ENCODE assay signal across 33 cellular contexts in the genomic region with DNA sequence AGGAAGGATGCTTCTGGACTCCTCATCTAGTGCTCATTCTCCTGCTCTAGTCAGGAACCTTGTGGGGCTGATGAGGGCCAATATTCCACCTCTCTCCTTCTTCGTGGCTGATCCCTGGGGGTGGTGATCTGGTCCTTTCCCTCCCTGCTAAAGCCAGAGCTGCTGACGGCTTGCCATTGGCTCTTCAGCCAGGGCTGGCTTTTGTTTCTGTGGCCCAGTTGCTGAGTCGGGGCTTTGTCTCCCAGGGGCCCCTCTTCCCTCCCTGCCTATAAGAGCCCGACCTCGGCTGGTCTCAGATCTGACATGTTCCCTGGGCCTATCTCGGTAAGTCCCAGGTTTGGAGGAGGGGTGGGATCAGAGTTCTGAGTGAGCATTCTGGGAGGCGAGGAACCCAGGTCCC. TPM values are rescaled to one million over a fixed set of nuclear protein-coding genes. Genes with fewer than 3 reads are reported as not detected.
"Had no signal": no experiment of that assay in that cellular context is flagged by ENCODE, and none has a peak within 500 bp of the region (broad histone marks: within the 10 kb centered on the region; RNA-seq: fewer than 3 reads in every experiment).

TSS of gene CRYBA4 (plus strand) at position 301 of the 400 bp plus-strand sequence. CDS start 634 bp downstream, outside the sequence.

- ATAC-seq: activated naive CD4-positive, alpha-beta T cell treated with anti-CD3 and anti-CD28 coated beads, Interleukin-2, amount 50 U/mL, for 72 hours; activated T-cell treated with anti-CD3 and anti-CD28 coated beads, Interleukin-2, amount 50 U/mL, for 72 hours; foreskin keratinocyte; gastrocnemius medialis; heart left ventricle had no signal

- H3K27me3 Mint-ChIP-seq: activated naive CD8-positive, alpha-beta T cell treated with anti-CD3 and anti-CD28 coated beads, Interleukin-2, amount 10 ng/mL, durations not matched to agents 7 days and 5 days; activated T-cell treated with anti-CD3 and anti-CD28 coated beads, Interleukin-2, amount 50 U/mL, for 24 hours; central memory CD8-positive, alpha-beta T cell; dendritic cell treated with granulocyte-macrophage colony-stimulating factor and Interleukin-4, amounts not matched to agents 40 ng/mL and 50 ng/mL, for 4 days had no signal

- H3K4me3 ChIP-seq: ascending aorta, coronary artery, dorsolateral prefrontal cortex, esophagus muscularis mucosa, gastrocnemius medialis, heart left ventricle had no signal

- H3K36me3 ChIP-seq: ascending aorta, brain microvascular endothelial cell, esophagus muscularis mucosa, gastrocnemius medialis, heart left ventricle had no signal

- H3K4me3 Mint-ChIP-seq: activated CD4-positive, alpha-beta memory T cell treated with anti-CD3 and anti-CD28 coated beads, Interleukin-2, amount 10 ng/mL, durations not matched to agents 7 days and 5 days; activated CD4-positive, alpha-beta T cell treated with anti-CD3 and anti-CD28 coated beads, Interleukin-2, amount 10 ng/mL, durations not matched to agents 7 days and 5 days; activated naive CD4-positive, alpha-beta T cell treated with anti-CD3 and anti-CD28 coated beads, Interleukin-2, amount 10 ng/mL, durations not matched to agents 7 days and 5 days; activated naive CD8-positive, alpha-beta T cell treated with anti-CD3 and anti-CD28 coated beads, Interleukin-2, amount 10 ng/mL, durations not matched to agents 7 days and 5 days; activated T-cell treated with anti-CD3 and anti-CD28 coated beads, Interleukin-2, amount 50 U/mL, for 24 hours; activated T-cell treated with anti-CD3 and anti-CD28 coated beads, Interleukin-2, amount 50 U/mL, for 72 hours; central memory CD8-positive, alpha-beta T cell; dendritic cell treated with granulocyte-macrophage colony-stimulating factor and Interleukin-4, amounts not matched to agents 40 ng/mL and 50 ng/mL, for 4 days; T-helper 1 cell treated with Interleukin-12 subunit alpha and Interleukin-12 subunit beta and Interleukin-4 antibody, amounts not matched to agents 30 μg/mL and 1 μg/mL, for 36 hours; T-helper 2 cell treated with Interferon-gamma antibody and Interleukin-4, amounts not matched to agents 5 μg/mL and 100 μg/mL, for 36 hours had no signal

- H3K27ac ChIP-seq: ascending aorta, brain microvascular endothelial cell, coronary artery, dorsolateral prefrontal cortex, esophagus muscularis mucosa, foreskin keratinocyte, gastrocnemius medialis, heart left ventricle had no signal

- H3K27ac Mint-ChIP-seq: activated CD4-positive, alpha-beta T cell treated with anti-CD3 and anti-CD28 coated beads, Interleukin-2, amount 10 ng/mL, durations not matched to agents 7 days and 5 days; activated naive CD4-positive, alpha-beta T cell treated with anti-CD3 and anti-CD28 coated beads, Interleukin-2, amount 10 ng/mL, durations not matched to agents 7 days and 5 days; activated naive CD8-positive, alpha-beta T cell treated with anti-CD3 and anti-CD28 coated beads, Interleukin-2, amount 10 ng/mL, durations not matched to agents 7 days and 5 days; activated T-cell treated with anti-CD3 and anti-CD28 coated beads, Interleukin-2, amount 50 U/mL, for 24 hours; activated T-cell treated with anti-CD3 and anti-CD28 coated beads, Interleukin-2, amount 50 U/mL, for 72 hours; dendritic cell treated with granulocyte-macrophage colony-stimulating factor and Interleukin-4, amounts not matched to agents 40 ng/mL and 50 ng/mL, for 4 days; T-helper 1 cell treated with Interleukin-12 subunit alpha and Interleukin-12 subunit beta and Interleukin-4 antibody, amounts not matched to agents 30 μg/mL and 1 μg/mL, for 36 hours; T-helper 2 cell treated with Interferon-gamma antibody and Interleukin-4, amounts not matched to agents 5 μg/mL and 100 μg/mL, for 36 hours had no signal

- H3K36me3 Mint-ChIP-seq: activated naive CD4-positive, alpha-beta T cell treated with anti-CD3 and anti-CD28 coated beads, Interleukin-2, amount 10 ng/mL, durations not matched to agents 7 days and 5 days; activated naive CD4-positive, alpha-beta T cell treated with anti-CD3 and anti-CD28 coated beads, Interleukin-2, amount 50 U/mL, for 72 hours; activated naive CD8-positive, alpha-beta T cell treated with anti-CD3 and anti-CD28 coated beads, Interleukin-2, amount 10 ng/mL, durations not matched to agents 7 days and 5 days had no signal

- H3K9me3 Mint-ChIP-seq: activated CD4-positive, alpha-beta memory T cell treated with anti-CD3 and anti-CD28 coated beads, Interleukin-2, amount 10 ng/mL, durations not matched to agents 7 days and 5 days; activated naive CD4-positive, alpha-beta T cell treated with anti-CD3 and anti-CD28 coated beads, Interleukin-2, amount 10 ng/mL, durations not matched to agents 7 days and 5 days; activated T-cell treated with anti-CD3 and anti-CD28 coated beads, Interleukin-2, amount 50 U/mL, for 24 hours; T-helper 2 cell treated with Interferon-gamma antibody and Interleukin-4, amounts not matched to agents 5 μg/mL and 100 μg/mL, for 36 hours had no signal

- H3K4me1 ChIP-seq: ascending aorta, foreskin keratinocyte, gastrocnemius medialis had no signal

- H3K27me3 ChIP-seq: ascending aorta, brain microvascular endothelial cell, gastrocnemius medialis, heart left ventricle had no signal

- DNase-seq: activated CD4-positive, alpha-beta memory T cell treated with anti-CD3 and anti-CD28 coated beads, Interleukin-2, amount 10 ng/mL, durations not matched to agents 7 days and 5 days; activated CD4-positive, alpha-beta T cell treated with anti-CD3 and anti-CD28 coated beads for 1 hour; activated CD4-positive, alpha-beta T cell treated with anti-CD3 and anti-CD28 coated beads for 4 hours; activated CD4-positive, alpha-beta T cell treated with anti-CD3 and anti-CD28 coated beads, Interleukin-2, amount 10 ng/mL, durations not matched to agents 7 days and 5 days; activated CD4-positive, alpha-beta T cell treated with anti-CD3 and anti-CD28 coated beads, Interleukin-2, amount 50 U/mL, for 4 hours; activated CD8-positive, alpha-beta memory T cell treated with anti-CD3 and anti-CD28 coated beads, Interleukin-2, amount 50 U/mL, for 48 hours; activated gamma-delta T cell; activated naive CD4-positive, alpha-beta T cell; activated naive CD4-positive, alpha-beta T cell treated with anti-CD3 and anti-CD28 coated beads, Interleukin-2, amount 10 ng/mL, durations not matched to agents 7 days and 5 days; activated naive CD8-positive, alpha-beta T cell treated with anti-CD3 and anti-CD28 coated beads, Interleukin-2, amount 10 ng/mL, durations not matched to agents 7 days and 5 days; activated T-cell treated with anti-CD3 and anti-CD28 coated beads for 4 hours; activated T-cell treated with anti-CD3 and anti-CD28 coated beads, Interleukin-2, amount 50 U/mL, for 24 hours; activated T-cell treated with anti-CD3 and anti-CD28 coated beads, Interleukin-2, amount 50 U/mL, for 72 hours; brain microvascular endothelial cell; dorsolateral prefrontal cortex; effector memory CD4-positive, alpha-beta T cell; erythroblast; foreskin keratinocyte; gastrocnemius medialis; glutamatergic neuron; heart left ventricle; T1000 had no signal

RNA-seq across cellular contexts. Expression of gene CRYBA4, which starts in this region (rescaled TPM):
- total RNA-seq: activated CD4-positive, alpha-beta T cell treated with anti-CD3 and anti-CD28 coated beads, Interleukin-2, amount 10 ng/mL, durations not matched to agents 7 days and 5 days; activated naive CD4-positive, alpha-beta T cell treated with anti-CD3 and anti-CD28 coated beads, Interleukin-2, amount 50 U/mL, for 72 hours; activated naive CD8-positive, alpha-beta T cell treated with anti-CD3 and anti-CD28 coated beads, Interleukin-2, amount 10 ng/mL, durations not matched to agents 7 days and 5 days; ascending aorta; bronchial epithelial cell; cardiac septum; cerebellum; esophagus muscularis mucosa; foreskin keratinocyte; gastrocnemius medialis; heart left ventricle had no signal
- polyA plus RNA-seq: foreskin keratinocyte, heart left ventricle had no signal
